Comparison of ENCODE assay signal across 8 cellular contexts in the genomic region with DNA sequence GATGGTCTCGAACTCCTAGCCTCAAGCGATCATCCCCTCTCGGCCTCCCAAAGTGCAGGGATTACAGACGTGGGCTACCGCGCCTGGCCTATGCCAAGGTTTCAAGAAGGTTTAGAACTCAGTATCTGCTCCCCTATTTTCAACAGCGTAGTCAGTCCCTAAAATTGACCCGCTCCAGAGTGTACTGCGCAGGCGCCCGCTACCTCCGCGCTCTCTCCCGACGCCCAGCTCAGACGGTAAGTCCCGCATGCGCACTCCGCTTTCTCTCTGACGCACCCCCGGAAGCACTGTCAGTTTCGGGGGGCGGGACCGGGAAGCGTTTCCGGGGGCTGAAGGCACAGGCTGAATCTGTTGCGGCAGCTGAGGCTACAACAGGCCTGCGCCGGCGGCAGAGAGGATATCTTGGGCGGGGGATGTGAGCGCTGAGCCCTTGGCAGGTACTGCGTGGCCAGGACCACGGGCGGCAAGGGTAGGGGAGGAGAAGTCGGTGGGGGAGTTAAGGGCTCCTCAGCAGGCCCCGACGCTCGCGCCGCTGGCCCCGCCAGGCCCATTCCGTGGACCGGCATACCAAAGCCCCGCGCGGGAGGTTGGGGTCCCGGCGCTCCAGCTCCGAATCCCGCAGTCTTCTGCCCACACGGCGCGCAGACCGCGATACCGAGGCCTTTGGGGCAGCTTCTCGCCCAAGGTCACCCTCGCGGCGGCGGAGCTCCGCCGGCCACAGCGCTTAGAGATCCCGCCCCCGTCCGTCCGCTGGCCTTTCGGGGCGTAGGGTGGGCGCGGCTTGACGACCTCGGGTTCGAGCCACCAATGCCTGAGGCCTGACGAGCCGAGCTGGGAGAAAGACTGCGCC. TPM values are rescaled to one million over a fixed set of nuclear protein-coding genes. Genes with fewer than 3 reads are reported as not detected.
DNase-seq lines count a peak whose midpoint lies in the region; ATAC-seq and TF ChIP-seq lines count a peak whose summit lies in the region.

A gene with protein sequence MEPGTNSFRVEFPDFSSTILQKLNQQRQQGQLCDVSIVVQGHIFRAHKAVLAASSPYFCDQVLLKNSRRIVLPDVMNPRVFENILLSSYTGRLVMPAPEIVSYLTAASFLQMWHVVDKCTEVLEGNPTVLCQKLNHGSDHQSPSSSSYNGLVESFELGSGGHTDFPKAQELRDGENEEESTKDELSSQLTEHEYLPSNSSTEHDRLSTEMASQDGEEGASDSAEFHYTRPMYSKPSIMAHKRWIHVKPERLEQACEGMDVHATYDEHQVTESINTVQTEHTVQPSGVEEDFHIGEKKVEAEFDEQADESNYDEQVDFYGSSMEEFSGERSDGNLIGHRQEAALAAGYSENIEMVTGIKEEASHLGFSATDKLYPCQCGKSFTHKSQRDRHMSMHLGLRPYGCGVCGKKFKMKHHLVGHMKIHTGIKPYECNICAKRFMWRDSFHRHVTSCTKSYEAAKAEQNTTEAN (plus strand): TSS at position 345 of the 850 bp plus-strand sequence. CDS start 27,470 bp downstream, outside the sequence.

- H3K4me3 ChIP-seq in Peyer's patch (peak within 1 kb of the TSS; percentile 85 to 99 (median 93)), esophagus (ENCODE audit: low read depth in 1 of 2, low read length in 2 of 2) (peak within 1 kb of the TSS; percentile 93 to 98), mucosa of stomach (ENCODE audit: low read length) (peak within 1 kb of the TSS; percentile 90)

- no peaks in the 10 kb centered on the region for H3K9me3 Mint-ChIP-seq in activated T-cell treated with anti-CD3 and anti-CD28 coated beads, Interleukin-2, amount 50 U/mL, for 4 hours

- peak within 1 kb of the TSS; percentile 93 for H3K9ac ChIP-seq in mucosa of stomach (ENCODE audit: low read length)

- peak within 1 kb of the TSS; percentile 97 for H3K4me3 Mint-ChIP-seq in activated T-cell treated with anti-CD3 and anti-CD28 coated beads, Interleukin-2, amount 50 U/mL, for 4 hours

- WGBS in esophagus, 2 donors = 2% methylated on average over 59 to 79 of the region's 79 CpGs

- ATAC-seq in GM21723 (IDR thresholded peaks at IDR 0.05; ENCODE audit: unreplicated experiment) = peak; percentile 77
- ATAC-seq in activated T-cell treated with anti-CD3 and anti-CD28 coated beads, Interleukin-2, amount 50 U/mL, for 4 hours = peak; percentile 81

- H3K4me1 ChIP-seq in Peyer's patch (peaks cover 0 to 21% (median 11%) of the 10 kb centered on the region in 4 donors), esophagus (ENCODE audit: control insufficient read depth in 2 of 2, insufficient read depth in 2 of 2, low read length in 1 of 2) (peaks cover 0 to 5% of the 10 kb centered on the region in 2 donors), mucosa of stomach (ENCODE audit: control insufficient read depth, insufficient read depth, low read length) (peaks cover 21% of the 10 kb centered on the region)

- H3K27ac ChIP-seq in KOPT-K1 (ENCODE audit: low read depth, low read length, poor library complexity, severe bottlenecking) (peak within 1 kb of the TSS; percentile 74), Peyer's patch (peak within 1 kb of the TSS; percentile 85 to 97 (median 94)), esophagus (ENCODE audit: low read depth in 2 of 2, low read length in 1 of 2) (peak within 1 kb of the TSS; percentile 97)

- peaks cover 32% of the 10 kb centered on the region for H3K4me1 Mint-ChIP-seq in activated T-cell treated with anti-CD3 and anti-CD28 coated beads, Interleukin-2, amount 50 U/mL, for 4 hours (ENCODE audit: low read depth)

- TF ChIP-seq CTCF in Peyer's patch (IDR thresholded peaks at IDR 0.05) = peak in 1 of 6 experiments; percentile 1

- peak; percentile 83 to 90 for TF ChIP-seq POLR2A in Peyer's patch (IDR thresholded peaks at IDR 0.05)

- DNase-seq in DMS53 (lab: John Stamatoyannopoulos, UW) (peak; percentile 98), Peyer's patch (peak; percentile 96 to 99 (median 98))
- peak; percentile 98 for DNase-seq in activated T-cell treated with anti-CD3 and anti-CD28 coated beads, Interleukin-2, amount 50 U/mL, for 4 hours
- DNase-seq in stimulated activated CD8-positive, alpha-beta memory T cell treated with anti-CD3 and anti-CD28 coated beads, Interleukin-4, amount 100 ng/mL, for 48 hours = peak; percentile 99

- H3K27me3 Mint-ChIP-seq in activated T-cell treated with anti-CD3 and anti-CD28 coated beads, Interleukin-2, amount 50 U/mL, for 4 hours (ENCODE audit: low read depth) = no peaks in the 10 kb centered on the region

- H3K36me3 Mint-ChIP-seq in activated T-cell treated with anti-CD3 and anti-CD28 coated beads, Interleukin-2, amount 50 U/mL, for 4 hours (ENCODE audit: insufficient read depth) = peaks cover 2% of the 10 kb centered on the region

- H3K27me3 ChIP-seq in Peyer's patch (no peaks in the 10 kb centered on the region), esophagus (ENCODE audit: control insufficient read depth in 1 of 2, insufficient read depth in 2 of 2, low read length in 2 of 2) (no peaks in the 10 kb centered on the region), mucosa of stomach (ENCODE audit: control insufficient read depth, insufficient read depth, low read length) (no peaks in the 10 kb centered on the region)

- peaks cover 11% of the 10 kb centered on the region for H3K36me3 ChIP-seq in KOPT-K1 (ENCODE audit: insufficient read depth, low read length)
- peaks cover 0 to 9% (median 0%) of the 10 kb centered on the region in 3 donors for H3K36me3 ChIP-seq in Peyer's patch
- no peaks in the 10 kb centered on the region for H3K36me3 ChIP-seq in esophagus (ENCODE audit: control insufficient read depth in 2 of 2, insufficient read depth in 2 of 2, low read length in 1 of 2)
- H3K36me3 ChIP-seq in mucosa of stomach (ENCODE audit: control insufficient read depth, insufficient read depth, low read length) = no peaks in the 10 kb centered on the region

- no peaks in the 10 kb centered on the region for H3K9me3 ChIP-seq in KOPT-K1 (ENCODE audit: insufficient read depth, low read length, poor library complexity, severe bottlenecking)
- no peaks in the 10 kb centered on the region for H3K9me3 ChIP-seq in Peyer's patch
- no peaks in the 10 kb centered on the region for H3K9me3 ChIP-seq in esophagus (ENCODE audit: control insufficient read depth in 2 of 2, insufficient read depth in 1 of 2, low read depth in 1 of 2, low read length in 1 of 2)
- H3K9me3 ChIP-seq in mucosa of stomach (ENCODE audit: control insufficient read depth, low read length) = no peaks in the 10 kb centered on the region

RNA-seq across cellular contexts. Expression of the gene that starts here (rescaled TPM):
- total RNA-seq in Peyer's patch = 100 to 1,000 TPM in 1 of 4 donors, 10 to 100 TPM in 3; 11.6 to 141 (median 16.2) TPM
- 10 to 100 TPM; 13.8 to 18.9 (median 18.2) TPM for total RNA-seq in activated T-cell treated with anti-CD3 and anti-CD28 coated beads, Interleukin-2, amount 50 U/mL, for 4 hours
- 1 to 10 TPM; 4.8 to 5.0 TPM for polyA plus RNA-seq in esophagus

Comparison
In these comparisons a context has a peak if more than half of its experiments do, and no peak if none do; other contexts are left out.
1. Peak in every context shown above with its lines: DNase-seq, ATAC-seq, H3K4me3 ChIP-seq and H3K27ac ChIP-seq.